26 cellular contexts compared by ENCODE assay signal in the genomic region with DNA sequence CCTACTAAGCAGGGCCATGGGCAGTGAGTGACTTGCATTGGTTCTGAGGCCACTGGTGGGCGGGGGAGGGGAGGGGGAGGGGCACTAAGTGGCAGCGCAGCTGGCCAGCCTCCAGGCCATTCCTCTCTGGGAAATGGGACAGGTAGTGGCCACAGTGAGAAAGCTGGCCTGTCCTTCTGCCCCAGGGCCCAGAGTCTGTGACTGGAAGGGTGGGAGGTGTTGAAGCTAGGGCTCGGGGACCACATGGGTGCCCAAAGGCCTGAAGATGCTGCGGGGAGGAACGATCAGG. TPM values are rescaled to one million over a fixed set of nuclear protein-coding genes. Genes with fewer than 3 reads are reported as not detected.
DNase-seq lines count a peak whose midpoint lies in the region; ATAC-seq and TF ChIP-seq lines count a peak whose summit lies in the region.
"Had no signal": no experiment of that assay in that cellular context is flagged by ENCODE, and none has a peak within 500 bp of the region (broad histone marks: within the 10 kb centered on the region; RNA-seq: fewer than 3 reads in every experiment).

No MANE protein-coding gene starts in this region.

- H3K4me1 ChIP-seq in GM23338 (ENCODE audit: insufficient read depth) (no peaks in the 10 kb centered on the region), osteoblast (ENCODE audit: insufficient read depth, low read length) (no peaks in the 10 kb centered on the region)
- H3K4me1 ChIP-seq: A549, Caco-2 had no signal

- H3K36me3 Mint-ChIP-seq in GM23338 (ENCODE audit: low read depth), result no peaks in the 10 kb centered on the region
- H3K36me3 Mint-ChIP-seq in activated naive CD4-positive, alpha-beta T cell treated with anti-CD3 and anti-CD28 coated beads, Interleukin-2, amount 10 ng/mL, durations not matched to agents 7 days and 5 days, result no peaks in the 10 kb centered on the region
- H3K36me3 Mint-ChIP-seq: CD8-positive, alpha-beta T cell had no signal

- H3F3A ChIP-seq in GM23338 (replicated peaks; ENCODE audit: low read depth), result no peaks in the 10 kb centered on the region

- H3K9me3 ChIP-seq in osteoblast (ENCODE audit: low read depth, low read length), result no peaks in the 10 kb centered on the region
- H3K9me3 ChIP-seq: A549; BLaER1 treated with 17β-estradiol and CSF1 and Interleukin-3, amounts not matched to agents 10 nM and 100 nM; Caco-2 had no signal

- H4K20me1 ChIP-seq in GM23338 (replicated peaks; ENCODE audit: insufficient read depth) (no peaks in the 10 kb centered on the region), osteoblast (ENCODE audit: insufficient read depth, low read length) (no peaks in the 10 kb centered on the region)
- H4K20me1 ChIP-seq: BLaER1 treated with 17β-estradiol and CSF1 and Interleukin-3, amounts not matched to agents 10 nM and 100 nM had no signal

- H3K4me2 ChIP-seq in GM23338 (no peak overlapping the region), osteoblast (ENCODE audit: insufficient read depth, low read length) (no peak overlapping the region)
- H3K4me2 ChIP-seq: A549 had no signal

- H3K27me3 ChIP-seq in GM23338 (ENCODE audit: insufficient read depth) (peaks cover 12% of the 10 kb centered on the region; the same call in 1 of the 2 replicates), osteoblast (ENCODE audit: insufficient read depth, low read length) (peaks cover 40% of the 10 kb centered on the region)
- H3K27me3 ChIP-seq: BLaER1 treated with 17β-estradiol and CSF1 and Interleukin-3, amounts not matched to agents 10 nM and 100 nM had no signal

- no peaks in the 10 kb centered on the region for H3K9me2 ChIP-seq in GM23338 (ENCODE audit: insufficient read depth)

- H3K9me3 Mint-ChIP-seq in GM23338, result no peaks in the 10 kb centered on the region
- no peaks in the 10 kb centered on the region for H3K9me3 Mint-ChIP-seq in activated naive CD4-positive, alpha-beta T cell treated with anti-CD3 and anti-CD28 coated beads, Interleukin-2, amount 10 ng/mL, durations not matched to agents 7 days and 5 days
- H3K9me3 Mint-ChIP-seq: CD4-positive, alpha-beta T cell; CD8-positive, alpha-beta T cell had no signal

- no peaks in the 10 kb centered on the region for H3K79me2 ChIP-seq in GM23338 (replicated peaks; ENCODE audit: insufficient read depth)
- no peaks in the 10 kb centered on the region for H3K79me2 ChIP-seq in osteoblast (ENCODE audit: insufficient read depth, low read length)

- no peak overlapping the region for H2AFZ ChIP-seq in GM23338
- H2AFZ ChIP-seq in osteoblast (ENCODE audit: low read length), result no peak overlapping the region

- no peak overlapping the region for H3K4me3 ChIP-seq in GM23338
- no peak overlapping the region for H3K4me3 ChIP-seq in osteoblast (ENCODE audit: insufficient read depth, low read length)
- H3K4me3 ChIP-seq: A549; BLaER1 treated with 17β-estradiol and CSF1 and Interleukin-3, amounts not matched to agents 10 nM and 100 nM; GM12878 had no signal

- H3K27me3 Mint-ChIP-seq in GM23338 (ENCODE audit: insufficient read depth, low read depth, poor library complexity), result peaks cover 22% of the 10 kb centered on the region
- H3K27me3 Mint-ChIP-seq in activated naive CD4-positive, alpha-beta T cell treated with anti-CD3 and anti-CD28 coated beads, Interleukin-2, amount 10 ng/mL, durations not matched to agents 7 days and 5 days, result peaks cover 72% of the 10 kb centered on the region

- ATAC-seq in GM23338 (peak; percentile 37), GM21515 (IDR thresholded peaks at IDR 0.05; ENCODE audit: unreplicated experiment) (no peak)
- ATAC-seq: CD8-positive, alpha-beta T cell; GM12878 had no signal

- H3K27ac Mint-ChIP-seq in GM23338, result no peak overlapping the region
- no peak overlapping the region for H3K27ac Mint-ChIP-seq in activated naive CD4-positive, alpha-beta T cell treated with anti-CD3 and anti-CD28 coated beads, Interleukin-2, amount 10 ng/mL, durations not matched to agents 7 days and 5 days
- H3K27ac Mint-ChIP-seq: B cell; CD4-positive, alpha-beta T cell; CD8-positive, alpha-beta T cell had no signal

- no peak overlapping the region for H3K27ac ChIP-seq in GM23338 (ENCODE audit: low read depth)
- H3K27ac ChIP-seq in osteoblast (ENCODE audit: low read depth, low read length), result no peak overlapping the region
- H3K27ac ChIP-seq: 22Rv1; BLaER1 treated with 17β-estradiol and CSF1 and Interleukin-3, amounts not matched to agents 10 nM and 100 nM; C4-2B had no signal

- H3K36me3 ChIP-seq in GM23338 (ENCODE audit: insufficient read depth) (no peaks in the 10 kb centered on the region), osteoblast (ENCODE audit: insufficient read depth, low read length) (no peaks in the 10 kb centered on the region)
- H3K36me3 ChIP-seq: BLaER1 treated with 17β-estradiol and CSF1 and Interleukin-3, amounts not matched to agents 10 nM and 100 nM had no signal

- TF ChIP-seq CTCF in GM23338 (conservative IDR thresholded peaks at IDR 0.05; ENCODE audit: low read depth in 2 of 2) (no peak), osteoblast (IDR thresholded peaks at IDR 0.05; ENCODE audit: extremely low read depth, low read depth, low read length) (no peak)

- no peak overlapping the region for H3K4me3 Mint-ChIP-seq in GM23338
- no peak overlapping the region for H3K4me3 Mint-ChIP-seq in activated naive CD4-positive, alpha-beta T cell treated with anti-CD3 and anti-CD28 coated beads, Interleukin-2, amount 10 ng/mL, durations not matched to agents 7 days and 5 days
- H3K4me3 Mint-ChIP-seq: B cell; CD4-positive, alpha-beta T cell; CD8-positive, alpha-beta T cell had no signal

- CTCF ChIA-PET in activated naive CD4-positive, alpha-beta T cell treated with anti-CD3 and anti-CD28 coated beads, Interleukin-2, amount 10 ng/mL, durations not matched to agents 7 days and 5 days (lab: Charles Lee), result no interaction called here

- no peak for DNase-seq in GM23338 (ENCODE audit: low spot score)
- DNase-seq in NCI-H69 (lab: John Stamatoyannopoulos, UW), result peak; percentile 14
- DNase-seq in iPS-NIHi11 (ENCODE audit: low spot score), result peak; percentile 47
- peak; percentile 68 for DNase-seq in osteoblast (ENCODE audit: insufficient read length, low spot score, missing footprints)
- no peak for DNase-seq in SHP77 (lab: John Stamatoyannopoulos, UW)
- DNase-seq in activated naive CD4-positive, alpha-beta T cell treated with anti-CD3 and anti-CD28 coated beads, Interleukin-2, amount 10 ng/mL, durations not matched to agents 7 days and 5 days, result no peak
- DNase-seq: AML-193; Caco-2; Calu3; CD4-positive, alpha-beta T cell; CD8-positive, alpha-beta T cell; DMS79; DND-41; EL; GDM1 had no signal

- H3K4me1 Mint-ChIP-seq in GM23338, result peaks cover 13% of the 10 kb centered on the region
- peaks cover 3% of the 10 kb centered on the region for H3K4me1 Mint-ChIP-seq in activated naive CD4-positive, alpha-beta T cell treated with anti-CD3 and anti-CD28 coated beads, Interleukin-2, amount 10 ng/mL, durations not matched to agents 7 days and 5 days

RNA-seq across cellular contexts. Expression of a gene that starts 0.4 kb away (rescaled TPM):
- 1.4 TPM in 1 of 2 replicates, not detected in the other for total RNA-seq in GM23338 (2014; rRNA removed; shearing (Covaris generic))
- polyA plus RNA-seq in GM23338 (2016; fragmentation: Nextera tagmentation; extraction: Ambion mirVana), result 0.16 and 0.30 TPM in 2 replicates
- total RNA-seq in osteoblast, result not detected in 2 replicates
- total RNA-seq: A172, Calu3, Daoy, G401 had no signal
- polyA plus RNA-seq: BJ had no signal

RNA-seq across cellular contexts. Expression of a gene that starts 30.4 kb away (rescaled TPM):
- total RNA-seq in GM23338 (2014; rRNA removed; shearing (Covaris generic)), result 0.10 and 1.6 TPM in 2 replicates
- 0.27 TPM in 1 of 2 replicates, not detected in the other for polyA plus RNA-seq in GM23338 (2016; fragmentation: Nextera tagmentation; extraction: Ambion mirVana)
- total RNA-seq in osteoblast, result not detected in 2 replicates
- total RNA-seq: A172, B cell, Caco-2, Calu3, Daoy, GM12878 had no signal

RNA-seq across cellular contexts. Expression of a gene that starts 36.0 kb away (rescaled TPM):
- 0.14 TPM in 1 of 2 replicates, not detected in the other for total RNA-seq in GM23338 (2014; rRNA removed; shearing (Covaris generic))
- polyA plus RNA-seq in GM23338 (2016; fragmentation: Nextera tagmentation; extraction: Ambion mirVana), result 0.24 TPM in 1 of 2 replicates, not detected in the other
- not detected in 2 replicates for total RNA-seq in osteoblast
- total RNA-seq: A172, B cell, Caco-2 had no signal
- polyA plus RNA-seq: BJ had no signal

RNA-seq across cellular contexts. Expression of a gene that starts 49.0 kb away (rescaled TPM):
- total RNA-seq in GM23338 (2014; rRNA removed; shearing (Covaris generic)), result 0.39 and 0.45 TPM in 2 replicates
- polyA plus RNA-seq in GM23338 (2016; fragmentation: Nextera tagmentation; extraction: Ambion mirVana), result 0.33 and 0.42 TPM in 2 replicates
- total RNA-seq in osteoblast, result under 0.01 TPM in 2 replicates
- total RNA-seq: A172; B cell; Caco-2; Calu3; CD4-positive, alpha-beta T cell; CD8-positive, alpha-beta T cell; Daoy; G401; GM12878 had no signal
- polyA plus RNA-seq: A549, BJ had no signal

Comparison
In these comparisons a context has a peak if more than half of its experiments do, and no peak if none do; other contexts are left out.
1. DNase-seq: peak in NCI-H69 (single experiment), iPS-NIHi11 (single experiment) and osteoblast (single experiment); none in GM23338 (single experiment), SHP77 (0 of 2) and activated naive CD4-positive, alpha-beta T cell treated with anti-CD3 and anti-CD28 coated beads, Interleukin-2, amount 10 ng/mL, durations not matched to agents 7 days and 5 days (single experiment).